20 cellular contexts compared by ENCODE assay signal in the genomic region with DNA sequence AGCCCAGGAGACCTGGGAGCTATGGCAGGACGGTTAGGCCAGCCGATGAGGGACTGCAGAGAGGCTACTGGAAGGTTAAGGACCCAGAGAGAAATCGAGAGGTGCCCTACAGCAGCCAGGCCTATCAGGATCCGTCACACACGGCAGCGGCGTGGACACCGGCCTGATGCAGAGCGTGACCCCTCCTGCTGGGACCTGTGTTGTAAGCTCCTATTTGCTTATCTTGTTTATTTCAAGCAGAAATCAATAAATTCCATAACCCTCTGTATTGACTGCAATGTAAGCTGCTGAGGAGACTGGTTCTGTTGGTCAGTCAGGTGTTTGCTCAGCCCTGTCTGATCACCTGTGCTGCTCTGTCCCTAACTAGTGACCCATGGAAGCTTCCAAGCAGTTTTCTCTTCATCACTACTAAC. TPM values are rescaled to one million over a fixed set of nuclear protein-coding genes. Genes with fewer than 3 reads are reported as not detected.
DNase-seq lines count a peak whose midpoint lies in the region; ATAC-seq and TF ChIP-seq lines count a peak whose summit lies in the region.
"Had no signal": no experiment of that assay in that cellular context is flagged by ENCODE, and none has a peak within 500 bp of the region (broad histone marks: within the 10 kb centered on the region; RNA-seq: fewer than 3 reads in every experiment).

No MANE protein-coding gene starts in this region.

- ATAC-seq in upper lobe of right lung (no peak), HG03457 (IDR thresholded peaks at IDR 0.05; ENCODE audit: unreplicated experiment) (no peak), HG02870 (IDR thresholded peaks at IDR 0.05; ENCODE audit: unreplicated experiment) (no peak)
- ATAC-seq in stimulated activated effector memory CD8-positive, alpha-beta T cell treated with anti-CD3 and anti-CD28 coated beads, Interleukin-12 subunit alpha, Interleukin-12 subunit beta, amount 100 ng/mL, for 72 hours: no peak
- ATAC-seq: CD8-positive, alpha-beta T cell; GM12878 had no signal

- no peak overlapping the region for H3K4me3 ChIP-seq in upper lobe of right lung
- H3K4me3 ChIP-seq: BLaER1 treated with 17β-estradiol and CSF1 and Interleukin-3, amounts not matched to agents 10 nM and 100 nM; GM12878; SK-N-MC had no signal

- H3K27ac ChIP-seq in cingulate gyrus (ENCODE audit: low read depth, low read length): peak overlapping the region; percentile 42
- no peak overlapping the region for H3K27ac ChIP-seq in upper lobe of right lung
- H3K27ac ChIP-seq: BLaER1 treated with 17β-estradiol and CSF1 and Interleukin-3, amounts not matched to agents 10 nM and 100 nM; SK-N-MC had no signal

- H3K27me3 Mint-ChIP-seq in nephron progenitor cell (ENCODE audit: low read depth, poor library complexity): no peaks in the 10 kb centered on the region

- TF ChIP-seq CTCF in nephron progenitor cell (IDR thresholded peaks at IDR 0.05) (no peak), upper lobe of right lung (IDR thresholded peaks at IDR 0.05) (no peak)

- no peaks in the 10 kb centered on the region for H3K9me3 ChIP-seq in upper lobe of right lung
- H3K9me3 ChIP-seq: BLaER1 treated with 17β-estradiol and CSF1 and Interleukin-3, amounts not matched to agents 10 nM and 100 nM had no signal

- H3K4me1 ChIP-seq in upper lobe of right lung: peaks cover 14% of the 10 kb centered on the region

- H3K36me3 Mint-ChIP-seq in nephron progenitor cell (ENCODE audit: low read depth): peaks cover 40% of the 10 kb centered on the region
- H3K36me3 Mint-ChIP-seq in stimulated activated effector memory CD8-positive, alpha-beta T cell treated with anti-CD3 and anti-CD28 coated beads, Interleukin-12 subunit alpha, Interleukin-12 subunit beta, amount 100 ng/mL, for 72 hours: peaks cover 72% of the 10 kb centered on the region

- H3K36me3 ChIP-seq in upper lobe of right lung: peaks cover 59% of the 10 kb centered on the region

- peak; percentile 80 for DNase-seq in NCI-H146 (lab: John Stamatoyannopoulos, UW)
- DNase-seq in nephron progenitor cell: no peak
- DNase-seq in upper lobe of right lung: peak; percentile 58
- no peak for DNase-seq in stimulated activated effector memory CD8-positive, alpha-beta T cell treated with anti-CD3 and anti-CD28 coated beads, Interleukin-12 subunit alpha, Interleukin-12 subunit beta, amount 100 ng/mL, for 72 hours (ENCODE audit: low spot score in 2 of 2)
- DNase-seq: Calu3; CD8-positive, alpha-beta T cell; MM.1S; NCI-H1092 treated with DMSO at 0.1 percent for 48 hours; NCI-H1694; NCI-H2081 treated with DMSO at 0.1 percent for 48 hours; NCI-H2227 treated with DMSO at 0.1 percent for 48 hours; NCI-H524; NCI-H82; SHP77 had no signal

- H3K27ac Mint-ChIP-seq in nephron progenitor cell: peak overlapping the region; percentile 38
- H3K27ac Mint-ChIP-seq in stimulated activated effector memory CD8-positive, alpha-beta T cell treated with anti-CD3 and anti-CD28 coated beads, Interleukin-12 subunit alpha, Interleukin-12 subunit beta, amount 100 ng/mL, for 72 hours: no peak overlapping the region
- H3K27ac Mint-ChIP-seq: CD8-positive, alpha-beta T cell had no signal

- no peak overlapping the region for H3K4me3 Mint-ChIP-seq in nephron progenitor cell
- no peak overlapping the region for H3K4me3 Mint-ChIP-seq in stimulated activated effector memory CD8-positive, alpha-beta T cell treated with anti-CD3 and anti-CD28 coated beads, Interleukin-12 subunit alpha, Interleukin-12 subunit beta, amount 100 ng/mL, for 72 hours
- H3K4me3 Mint-ChIP-seq: CD8-positive, alpha-beta T cell had no signal

- intact Hi-C loops in upper lobe of right lung (cut with DNase I): no loop called here

- no peaks in the 10 kb centered on the region for H3K9me3 Mint-ChIP-seq in nephron progenitor cell
- H3K9me3 Mint-ChIP-seq in stimulated activated effector memory CD8-positive, alpha-beta T cell treated with anti-CD3 and anti-CD28 coated beads, Interleukin-12 subunit alpha, Interleukin-12 subunit beta, amount 100 ng/mL, for 72 hours: no peaks in the 10 kb centered on the region
- H3K9me3 Mint-ChIP-seq: CD8-positive, alpha-beta T cell had no signal

- H3K4me1 Mint-ChIP-seq in nephron progenitor cell: peaks cover 39% of the 10 kb centered on the region
- H3K4me1 Mint-ChIP-seq in stimulated activated effector memory CD8-positive, alpha-beta T cell treated with anti-CD3 and anti-CD28 coated beads, Interleukin-12 subunit alpha, Interleukin-12 subunit beta, amount 100 ng/mL, for 72 hours: no peaks in the 10 kb centered on the region

- no peaks in the 10 kb centered on the region for H3K27me3 ChIP-seq in upper lobe of right lung
- H3K27me3 ChIP-seq: BLaER1 treated with 17β-estradiol and CSF1 and Interleukin-3, amounts not matched to agents 10 nM and 100 nM had no signal

RNA-seq across cellular contexts. Expression of gene PPP2R1B, which starts 39.9 kb away (rescaled TPM):
- total RNA-seq in upper lobe of right lung: 26.7 TPM

Comparison
In these comparisons a context has a peak if more than half of its experiments do, and no peak if none do; other contexts are left out.
1. DNase-seq: peak in NCI-H146 (single experiment) and upper lobe of right lung (single experiment); none in nephron progenitor cell (single experiment) and stimulated activated effector memory CD8-positive, alpha-beta T cell treated with anti-CD3 and anti-CD28 coated beads, Interleukin-12 subunit alpha, Interleukin-12 subunit beta, amount 100 ng/mL, for 72 hours (0 of 2).